22 cellular contexts compared by ENCODE assay signal in genomic region chr12:111064982-111065381, GRCh38. TPM values are rescaled to one million over a fixed set of nuclear protein-coding genes. Genes with fewer than 3 reads are reported as not detected.
"Had no signal": no experiment of that assay in that cellular context is flagged by ENCODE, and none has a peak within 500 bp of the region (broad histone marks: within the 10 kb centered on the region; RNA-seq: fewer than 3 reads in every experiment).

No MANE protein-coding gene starts in this region.

- H3K4me1 ChIP-seq: SJSA1 had no signal

- DNase-seq: IMR-90, Karpas-422, KG1, MG63, NCI-H1092, NCI-H1105 treated with DMSO at 0.1 percent for 48 hours, NCI-H1417 treated with DMSO at 0.1 percent for 48 hours, NCI-H146, NCI-H1694 treated with DMSO at 0.1 percent for 48 hours, NCI-H1930, NCI-H2081, NCI-H2107, NCI-H2227 treated with DMSO at 0.1 percent for 48 hours, NCI-H524 treated with DMSO at 0.1 percent for 48 hours, NCI-H69, NCI-H774, Right ventricle myocardium superior, SIG-M5 had no signal

- H3K9me3 ChIP-seq: MG63, SJSA1 had no signal

- H3K27me3 ChIP-seq: MG63, SJSA1 had no signal

- H3K36me3 ChIP-seq: MG63, SJSA1 had no signal

- H3K4me3 ChIP-seq: MG63, SJSA1, SK-N-MC had no signal

- H3K27ac ChIP-seq: HL-60, SJSA1, SK-N-MC had no signal

RNA-seq across cellular contexts. Expression of gene CUX2, which starts 31.0 kb away (rescaled TPM):
- total RNA-seq: IMR-90, NCI-H460, Right ventricle myocardium superior, SJSA1 had no signal
